In the genomic region with DNA sequence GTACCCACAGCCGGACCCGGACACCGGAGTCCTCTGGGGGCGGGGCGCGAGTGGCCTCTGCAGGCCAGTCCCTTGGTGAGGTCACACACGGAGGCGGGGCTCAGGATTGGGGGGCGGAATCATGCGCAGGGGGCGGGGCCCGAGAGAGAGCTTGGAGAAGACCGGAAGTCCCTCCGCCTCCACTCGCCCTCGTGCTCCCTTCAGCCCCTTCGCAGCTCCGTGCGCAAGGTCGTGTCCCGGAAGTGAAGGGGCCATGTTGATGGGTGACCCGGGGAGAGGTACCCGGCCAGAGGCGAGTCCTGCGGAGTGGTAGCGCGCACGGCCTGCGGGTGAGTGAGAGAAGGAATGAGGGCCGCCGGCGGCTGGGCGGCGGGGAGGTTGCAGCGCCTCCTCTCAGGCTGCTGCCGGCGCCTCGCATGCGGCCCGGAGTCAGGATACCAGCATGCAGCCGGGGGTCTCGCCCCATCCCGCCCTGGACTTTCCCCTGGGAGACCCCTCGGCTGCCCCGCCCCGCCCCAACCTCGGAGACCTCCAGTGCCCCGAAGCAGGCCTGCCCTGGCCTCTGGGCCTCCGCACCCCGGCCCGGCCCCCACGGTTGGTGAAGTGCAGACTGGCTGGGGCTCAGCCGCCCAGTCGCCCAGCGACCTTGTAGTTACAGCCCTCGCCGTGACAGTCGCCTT, we compare ENCODE assay signal across 1 cellular context.
A peak's percentile ranks its signal among the peaks of the same experiment; 100 is the strongest.
TF ChIP-seq lines count a peak whose summit lies in the region.

TSS of gene MIEF1 (plus strand) at position 182 of the 680 bp plus-strand sequence. CDS start 9,005 bp downstream, outside the sequence.

TF ChIP-seq in HEK293, 187 proteins besides CTCF, POLR2A, EP300 and RAD21 (continued from another document and continues in another):
- TF ChIP-seq TSHZ1 (tag by site-specific recombination; IDR thresholded peaks at IDR 0.05; ENCODE audit: borderline replicate concordance) (no peak), IKZF3 (tag by site-specific recombination; IDR thresholded peaks at IDR 0.05) (no peak), SCRT1 (tag by site-specific recombination; IDR thresholded peaks at IDR 0.05; ENCODE audit: borderline replicate concordance) (no peak), SP3 (tag by site-specific recombination; IDR thresholded peaks at IDR 0.05) (peak; percentile 91), EGR2 (tag by site-specific recombination; IDR thresholded peaks at IDR 0.05; ENCODE audit: low read depth) (peak; percentile 56), ZBTB17 (tag by site-specific recombination; IDR thresholded peaks at IDR 0.05) (peak; percentile 52), ZNF76 (tag by site-specific recombination; IDR thresholded peaks at IDR 0.05; ENCODE audit: borderline replicate concordance, low read depth) (peak; percentile 95), ZFHX2 (tag by site-specific recombination; conservative IDR thresholded peaks at IDR 0.05) (peak; percentile 76), SP7 (tag by site-specific recombination; IDR thresholded peaks at IDR 0.05) (peak; percentile 47; the same call in 1 of the 2 replicates), ZNF501 (tag by site-specific recombination; IDR thresholded peaks at IDR 0.05) (0 out of 2 replicates have a peak, but pooled peaks have one; percentile 22), YY2 (tag by site-specific recombination; IDR thresholded peaks at IDR 0.05) (peak; percentile 87), ZNF580 (tag by site-specific recombination; IDR thresholded peaks at IDR 0.05) (peak; percentile 89), ZBTB8A (tag by site-specific recombination; IDR thresholded peaks at IDR 0.05) (peak; percentile 54; the same call in 1 of the 2 replicates), ZNF354C (tag by site-specific recombination; IDR thresholded peaks at IDR 0.05; ENCODE audit: borderline replicate concordance, low read depth) (no peak), ZNF24 (tag by site-specific recombination; IDR thresholded peaks at IDR 0.05) (0 out of 2 replicates have a peak, but pooled peaks have one; percentile 25), ZNF48 (tag by site-specific recombination; IDR thresholded peaks at IDR 0.05) (no peak), KLF16 (tag by site-specific recombination; IDR thresholded peaks at IDR 0.05) (peak; percentile 81), ZNF621 (tag by site-specific recombination; IDR thresholded peaks at IDR 0.05) (no peak), ZNF19 (tag by site-specific recombination; IDR thresholded peaks at IDR 0.05; ENCODE audit: low read depth) (no peak), GLIS2 (tag by site-specific recombination; IDR thresholded peaks at IDR 0.05) (peak; percentile 74), ZNF629 (tag by site-specific recombination; IDR thresholded peaks at IDR 0.05) (peak; percentile 80), WT1 (tag by site-specific recombination; IDR thresholded peaks at IDR 0.05) (no peak), SP2 (tag by site-specific recombination; IDR thresholded peaks at IDR 0.05) (peak; percentile 95), ZNF792 (tag by site-specific recombination; IDR thresholded peaks at IDR 0.05) (no peak)
- TF ChIP-seq, protein P1, sequence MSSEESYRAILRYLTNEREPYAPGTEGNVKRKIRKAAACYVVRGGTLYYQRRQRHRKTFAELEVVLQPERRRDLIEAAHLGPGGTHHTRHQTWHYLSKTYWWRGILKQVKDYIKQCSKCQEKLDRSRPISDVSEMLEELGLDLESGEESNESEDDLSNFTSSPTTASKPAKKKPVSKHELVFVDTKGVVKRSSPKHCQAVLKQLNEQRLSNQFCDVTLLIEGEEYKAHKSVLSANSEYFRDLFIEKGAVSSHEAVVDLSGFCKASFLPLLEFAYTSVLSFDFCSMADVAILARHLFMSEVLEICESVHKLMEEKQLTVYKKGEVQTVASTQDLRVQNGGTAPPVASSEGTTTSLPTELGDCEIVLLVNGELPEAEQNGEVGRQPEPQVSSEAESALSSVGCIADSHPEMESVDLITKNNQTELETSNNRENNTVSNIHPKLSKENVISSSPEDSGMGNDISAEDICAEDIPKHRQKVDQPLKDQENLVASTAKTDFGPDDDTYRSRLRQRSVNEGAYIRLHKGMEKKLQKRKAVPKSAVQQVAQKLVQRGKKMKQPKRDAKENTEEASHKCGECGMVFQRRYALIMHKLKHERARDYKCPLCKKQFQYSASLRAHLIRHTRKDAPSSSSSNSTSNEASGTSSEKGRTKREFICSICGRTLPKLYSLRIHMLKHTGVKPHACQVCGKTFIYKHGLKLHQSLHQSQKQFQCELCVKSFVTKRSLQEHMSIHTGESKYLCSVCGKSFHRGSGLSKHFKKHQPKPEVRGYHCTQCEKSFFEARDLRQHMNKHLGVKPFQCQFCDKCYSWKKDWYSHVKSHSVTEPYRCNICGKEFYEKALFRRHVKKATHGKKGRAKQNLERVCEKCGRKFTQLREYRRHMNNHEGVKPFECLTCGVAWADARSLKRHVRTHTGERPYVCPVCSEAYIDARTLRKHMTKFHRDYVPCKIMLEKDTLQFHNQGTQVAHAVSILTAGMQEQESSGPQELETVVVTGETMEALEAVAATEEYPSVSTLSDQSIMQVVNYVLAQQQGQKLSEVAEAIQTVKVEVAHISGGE (tag by site-specific recombination; conservative IDR thresholded peaks at IDR 0.05; ENCODE audit: low read depth) = peak; percentile 96
- TF ChIP-seq, protein P2, sequence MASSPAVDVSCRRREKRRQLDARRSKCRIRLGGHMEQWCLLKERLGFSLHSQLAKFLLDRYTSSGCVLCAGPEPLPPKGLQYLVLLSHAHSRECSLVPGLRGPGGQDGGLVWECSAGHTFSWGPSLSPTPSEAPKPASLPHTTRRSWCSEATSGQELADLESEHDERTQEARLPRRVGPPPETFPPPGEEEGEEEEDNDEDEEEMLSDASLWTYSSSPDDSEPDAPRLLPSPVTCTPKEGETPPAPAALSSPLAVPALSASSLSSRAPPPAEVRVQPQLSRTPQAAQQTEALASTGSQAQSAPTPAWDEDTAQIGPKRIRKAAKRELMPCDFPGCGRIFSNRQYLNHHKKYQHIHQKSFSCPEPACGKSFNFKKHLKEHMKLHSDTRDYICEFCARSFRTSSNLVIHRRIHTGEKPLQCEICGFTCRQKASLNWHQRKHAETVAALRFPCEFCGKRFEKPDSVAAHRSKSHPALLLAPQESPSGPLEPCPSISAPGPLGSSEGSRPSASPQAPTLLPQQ (tag by site-specific recombination; IDR thresholded peaks at IDR 0.05) = no peak
- TF ChIP-seq, protein P3, sequence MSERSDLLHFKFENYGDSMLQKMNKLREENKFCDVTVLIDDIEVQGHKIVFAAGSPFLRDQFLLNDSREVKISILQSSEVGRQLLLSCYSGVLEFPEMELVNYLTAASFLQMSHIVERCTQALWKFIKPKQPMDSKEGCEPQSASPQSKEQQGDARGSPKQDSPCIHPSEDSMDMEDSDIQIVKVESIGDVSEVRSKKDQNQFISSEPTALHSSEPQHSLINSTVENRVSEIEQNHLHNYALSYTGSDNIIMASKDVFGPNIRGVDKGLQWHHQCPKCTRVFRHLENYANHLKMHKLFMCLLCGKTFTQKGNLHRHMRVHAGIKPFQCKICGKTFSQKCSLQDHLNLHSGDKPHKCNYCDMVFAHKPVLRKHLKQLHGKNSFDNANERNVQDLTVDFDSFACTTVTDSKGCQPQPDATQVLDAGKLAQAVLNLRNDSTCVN (tag by site-specific recombination; optimal IDR thresholded peaks at IDR 0.05) = peak; percentile 88
- TF ChIP-seq, protein P4, sequence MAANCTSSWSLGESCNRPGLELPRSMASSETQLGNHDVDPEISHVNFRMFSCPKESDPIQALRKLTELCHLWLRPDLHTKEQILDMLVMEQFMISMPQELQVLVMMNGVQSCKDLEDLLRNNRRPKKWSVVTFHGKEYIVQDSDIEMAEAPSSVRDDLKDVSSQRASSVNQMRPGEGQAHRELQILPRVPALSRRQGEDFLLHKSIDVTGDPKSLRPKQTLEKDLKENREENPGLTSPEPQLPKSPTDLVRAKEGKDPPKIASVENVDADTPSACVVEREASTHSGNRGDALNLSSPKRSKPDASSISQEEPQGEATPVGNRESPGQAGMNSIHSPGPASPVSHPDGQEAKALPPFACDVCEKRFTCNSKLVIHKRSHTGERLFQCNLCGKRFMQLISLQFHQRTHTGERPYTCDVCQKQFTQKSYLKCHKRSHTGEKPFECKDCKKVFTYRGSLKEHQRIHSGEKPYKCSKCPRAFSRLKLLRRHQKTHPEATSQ (tag by site-specific recombination; IDR thresholded peaks at IDR 0.05) = 0 out of 2 replicates have a peak, but pooled peaks have one; percentile 16
- TF ChIP-seq, protein P5, sequence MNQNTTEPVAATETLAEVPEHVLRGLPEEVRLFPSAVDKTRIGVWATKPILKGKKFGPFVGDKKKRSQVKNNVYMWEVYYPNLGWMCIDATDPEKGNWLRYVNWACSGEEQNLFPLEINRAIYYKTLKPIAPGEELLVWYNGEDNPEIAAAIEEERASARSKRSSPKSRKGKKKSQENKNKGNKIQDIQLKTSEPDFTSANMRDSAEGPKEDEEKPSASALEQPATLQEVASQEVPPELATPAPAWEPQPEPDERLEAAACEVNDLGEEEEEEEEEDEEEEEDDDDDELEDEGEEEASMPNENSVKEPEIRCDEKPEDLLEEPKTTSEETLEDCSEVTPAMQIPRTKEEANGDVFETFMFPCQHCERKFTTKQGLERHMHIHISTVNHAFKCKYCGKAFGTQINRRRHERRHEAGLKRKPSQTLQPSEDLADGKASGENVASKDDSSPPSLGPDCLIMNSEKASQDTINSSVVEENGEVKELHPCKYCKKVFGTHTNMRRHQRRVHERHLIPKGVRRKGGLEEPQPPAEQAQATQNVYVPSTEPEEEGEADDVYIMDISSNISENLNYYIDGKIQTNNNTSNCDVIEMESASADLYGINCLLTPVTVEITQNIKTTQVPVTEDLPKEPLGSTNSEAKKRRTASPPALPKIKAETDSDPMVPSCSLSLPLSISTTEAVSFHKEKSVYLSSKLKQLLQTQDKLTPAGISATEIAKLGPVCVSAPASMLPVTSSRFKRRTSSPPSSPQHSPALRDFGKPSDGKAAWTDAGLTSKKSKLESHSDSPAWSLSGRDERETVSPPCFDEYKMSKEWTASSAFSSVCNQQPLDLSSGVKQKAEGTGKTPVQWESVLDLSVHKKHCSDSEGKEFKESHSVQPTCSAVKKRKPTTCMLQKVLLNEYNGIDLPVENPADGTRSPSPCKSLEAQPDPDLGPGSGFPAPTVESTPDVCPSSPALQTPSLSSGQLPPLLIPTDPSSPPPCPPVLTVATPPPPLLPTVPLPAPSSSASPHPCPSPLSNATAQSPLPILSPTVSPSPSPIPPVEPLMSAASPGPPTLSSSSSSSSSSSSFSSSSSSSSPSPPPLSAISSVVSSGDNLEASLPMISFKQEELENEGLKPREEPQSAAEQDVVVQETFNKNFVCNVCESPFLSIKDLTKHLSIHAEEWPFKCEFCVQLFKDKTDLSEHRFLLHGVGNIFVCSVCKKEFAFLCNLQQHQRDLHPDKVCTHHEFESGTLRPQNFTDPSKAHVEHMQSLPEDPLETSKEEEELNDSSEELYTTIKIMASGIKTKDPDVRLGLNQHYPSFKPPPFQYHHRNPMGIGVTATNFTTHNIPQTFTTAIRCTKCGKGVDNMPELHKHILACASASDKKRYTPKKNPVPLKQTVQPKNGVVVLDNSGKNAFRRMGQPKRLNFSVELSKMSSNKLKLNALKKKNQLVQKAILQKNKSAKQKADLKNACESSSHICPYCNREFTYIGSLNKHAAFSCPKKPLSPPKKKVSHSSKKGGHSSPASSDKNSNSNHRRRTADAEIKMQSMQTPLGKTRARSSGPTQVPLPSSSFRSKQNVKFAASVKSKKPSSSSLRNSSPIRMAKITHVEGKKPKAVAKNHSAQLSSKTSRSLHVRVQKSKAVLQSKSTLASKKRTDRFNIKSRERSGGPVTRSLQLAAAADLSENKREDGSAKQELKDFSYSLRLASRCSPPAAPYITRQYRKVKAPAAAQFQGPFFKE (tag by site-specific recombination; IDR thresholded peaks at IDR 0.05; ENCODE audit: borderline replicate concordance) = 0 out of 2 replicates have a peak, but pooled peaks have one; percentile 25
- TF ChIP-seq, protein P6, sequence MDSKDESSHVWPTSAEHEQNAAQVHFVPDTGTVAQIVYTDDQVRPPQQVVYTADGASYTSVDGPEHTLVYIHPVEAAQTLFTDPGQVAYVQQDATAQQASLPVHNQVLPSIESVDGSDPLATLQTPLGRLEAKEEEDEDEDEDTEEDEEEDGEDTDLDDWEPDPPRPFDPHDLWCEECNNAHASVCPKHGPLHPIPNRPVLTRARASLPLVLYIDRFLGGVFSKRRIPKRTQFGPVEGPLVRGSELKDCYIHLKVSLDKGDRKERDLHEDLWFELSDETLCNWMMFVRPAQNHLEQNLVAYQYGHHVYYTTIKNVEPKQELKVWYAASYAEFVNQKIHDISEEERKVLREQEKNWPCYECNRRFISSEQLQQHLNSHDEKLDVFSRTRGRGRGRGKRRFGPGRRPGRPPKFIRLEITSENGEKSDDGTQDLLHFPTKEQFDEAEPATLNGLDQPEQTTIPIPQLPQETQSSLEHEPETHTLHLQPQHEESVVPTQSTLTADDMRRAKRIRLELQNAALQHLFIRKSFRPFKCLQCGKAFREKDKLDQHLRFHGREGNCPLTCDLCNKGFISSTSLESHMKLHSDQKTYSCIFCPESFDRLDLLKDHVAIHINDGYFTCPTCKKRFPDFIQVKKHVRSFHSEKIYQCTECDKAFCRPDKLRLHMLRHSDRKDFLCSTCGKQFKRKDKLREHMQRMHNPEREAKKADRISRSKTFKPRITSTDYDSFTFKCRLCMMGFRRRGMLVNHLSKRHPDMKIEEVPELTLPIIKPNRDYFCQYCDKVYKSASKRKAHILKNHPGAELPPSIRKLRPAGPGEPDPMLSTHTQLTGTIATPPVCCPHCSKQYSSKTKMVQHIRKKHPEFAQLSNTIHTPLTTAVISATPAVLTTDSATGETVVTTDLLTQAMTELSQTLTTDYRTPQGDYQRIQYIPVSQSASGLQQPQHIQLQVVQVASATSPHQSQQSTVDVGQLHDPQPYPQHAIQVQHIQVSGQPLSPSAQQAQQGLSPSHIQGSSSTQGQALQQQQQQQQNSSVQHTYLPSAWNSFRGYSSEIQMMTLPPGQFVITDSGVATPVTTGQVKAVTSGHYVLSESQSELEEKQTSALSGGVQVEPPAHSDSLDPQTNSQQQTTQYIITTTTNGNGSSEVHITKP (tag by site-specific recombination; IDR thresholded peaks at IDR 0.05) = peak; percentile 19; the same call in 1 of the 2 replicates
